Comparison of ENCODE assay signal across 12 cellular contexts in the genomic region with DNA sequence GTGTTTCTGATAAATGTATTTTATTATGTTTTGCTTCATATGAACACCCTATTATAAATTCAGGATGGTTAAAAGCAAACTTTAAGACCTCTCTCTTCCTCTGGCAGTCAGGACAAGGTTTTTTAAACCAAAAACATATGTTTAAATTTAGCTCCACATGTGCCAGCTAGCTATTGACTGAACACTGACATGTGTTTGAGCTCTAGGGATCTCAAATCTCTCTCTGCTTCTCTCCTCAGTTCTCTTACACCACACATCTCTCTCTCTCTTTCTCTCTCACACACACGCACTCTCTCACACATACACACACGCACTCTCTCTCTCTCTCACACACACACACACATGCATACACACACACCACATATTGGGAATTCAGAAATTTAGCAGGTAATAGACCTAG.
DNase-seq lines count a peak whose midpoint lies in the region; ATAC-seq, FAIRE-seq and TF ChIP-seq lines count a peak whose summit lies in the region.
"Had no signal": no experiment of that assay in that cellular context is flagged by ENCODE, and none has a peak within 500 bp of the region (broad histone marks: within the 10 kb centered on the region; RNA-seq: fewer than 3 reads in every experiment).

No MANE protein-coding gene starts in this region.

- TF ChIP-seq RAD21 in HepG2 (CRISPR knock-in tag; IDR thresholded peaks at IDR 0.05): no peak

- H3K4me3 ChIP-seq in HepG2 (replicated peaks in 1 of 3; ENCODE audit: insufficient read depth in 1 of 3, low read depth in 2 of 3, low read length in 3 of 3) (no peak overlapping the region), right lobe of liver (no peak overlapping the region)
- H3K4me3 ChIP-seq: BLaER1 had no signal

- in situ Hi-C loops in HepG2 (cut with HindIII; ENCODE audit: extremely low pct_ligation_motif_present, low pct_unique_long_range_greater_than_20kb): no loop called here

- no peaks in the 10 kb centered on the region for H3K27me3 ChIP-seq in HepG2 (ENCODE audit: control insufficient read depth in 1 of 2, insufficient read depth in 2 of 2, low read length in 2 of 2)
- no peaks in the 10 kb centered on the region for H3K27me3 ChIP-seq in right lobe of liver
- H3K27me3 ChIP-seq in CD4-positive, alpha-beta T cell (ENCODE audit: control insufficient read depth, insufficient read depth, low read length): no peaks in the 10 kb centered on the region
- H3K27me3 ChIP-seq: BLaER1 had no signal

- peak overlapping the region; percentile 21 for H3K4me3 Mint-ChIP-seq in glutamatergic neuron (ENCODE audit: unreplicated experiment)
- no peak overlapping the region for H3K4me3 Mint-ChIP-seq in stimulated activated memory B cell treated with anti-CD40 and anti-IgM and Interleukin-4, amounts not matched to agents 10 μg/mL and 1 μg/mL and 100 μg/mL, for 72 hours
- H3K4me3 Mint-ChIP-seq in CD4-positive, alpha-beta T cell: no peak overlapping the region

- no peak overlapping the region for H2AFZ ChIP-seq in HepG2 (ENCODE audit: low read length)

- H3K79me2 ChIP-seq in HepG2 (ENCODE audit: insufficient read depth, low read length): no peaks in the 10 kb centered on the region

- peaks cover 20% of the 10 kb centered on the region for H3K4me1 Mint-ChIP-seq in glutamatergic neuron (ENCODE audit: low read depth, unreplicated experiment)
- no peaks in the 10 kb centered on the region for H3K4me1 Mint-ChIP-seq in stimulated activated memory B cell treated with anti-CD40 and anti-IgM and Interleukin-4, amounts not matched to agents 10 μg/mL and 1 μg/mL and 100 μg/mL, for 72 hours
- no peaks in the 10 kb centered on the region for H3K4me1 Mint-ChIP-seq in CD4-positive, alpha-beta T cell (ENCODE audit: low read depth)

- no peak for FAIRE-seq in HepG2 (lab: Jason Lieb, UNC)
- no peak for FAIRE-seq in HTR-8/SVneo (lab: Jason Lieb, UNC)

- no peaks in the 10 kb centered on the region for H3K27me3 Mint-ChIP-seq in glutamatergic neuron (ENCODE audit: unreplicated experiment)
- H3K27me3 Mint-ChIP-seq in stimulated activated memory B cell treated with anti-CD40 and anti-IgM and Interleukin-4, amounts not matched to agents 10 μg/mL and 1 μg/mL and 100 μg/mL, for 72 hours: no peaks in the 10 kb centered on the region
- no peaks in the 10 kb centered on the region for H3K27me3 Mint-ChIP-seq in CD4-positive, alpha-beta T cell

- POLR2A ChIA-PET in HepG2 (lab: Yijun Ruan, JAX): no interaction called here
- POLR2A ChIA-PET in CD4-positive, alpha-beta T cell (lab: Charles Lee): no interaction called here

- no peak for TF ChIP-seq POLR2A in HepG2 (IDR thresholded peaks at IDR 0.05; ENCODE audit: insufficient read depth in 1 of 2, low read depth in 2 of 2, low read length in 2 of 2)
- TF ChIP-seq POLR2A in right lobe of liver (IDR thresholded peaks at IDR 0.05): no peak

- H3K27ac ChIP-seq in HepG2 (ENCODE audit: extremely low read length, insufficient read depth, low read length): no peak overlapping the region
- no peak overlapping the region for H3K27ac ChIP-seq in right lobe of liver
- peak overlapping the region; percentile 47; the same call in 1 of the 2 replicates for H3K27ac ChIP-seq in VCaP
- H3K27ac ChIP-seq in CD4-positive, alpha-beta T cell (ENCODE audit: low read depth, low read length): no peak overlapping the region
- H3K27ac ChIP-seq: BLaER1 had no signal

- DNase-seq in HepG2 (ENCODE audit: low spot score) (no peak), right lobe of liver (no peak), glutamatergic neuron (no peak), left colon (no peak), HTR-8/SVneo (ENCODE audit: insufficient read length, low spot score) (no peak)
- no peak for DNase-seq in CD4-positive, alpha-beta T cell
- DNase-seq: AML-193, GF-D8, HCEC 1CT had no signal

- no peaks in the 10 kb centered on the region for H4K20me1 ChIP-seq in HepG2 (ENCODE audit: insufficient read depth, low read length)
- H4K20me1 ChIP-seq: BLaER1 had no signal

- intact Hi-C loops in HepG2 (cut with micrococcal nuclease; ENCODE audit: unreplicated experiment): no loop called here
- intact Hi-C loops in right lobe of liver (cut with DNase I): no loop called here
- intact Hi-C loops in CD4-positive, alpha-beta T cell (cut with DNase I, micrococcal nuclease): no loop called here
- intact Hi-C loops in left colon (cut with DNase I, micrococcal nuclease): no loop called here

- TF ChIP-seq EP300 in HepG2 (IDR thresholded peaks at IDR 0.05; ENCODE audit: low read depth in 2 of 2, low read length in 2 of 2) (no peak), HepG2 (CRISPR knock-in tag; IDR thresholded peaks at IDR 0.05; ENCODE audit: borderline replicate concordance) (no peak)

- CTCF ChIA-PET in HepG2 (lab: Yijun Ruan, JAX; ENCODE audit: low intra/inter-chr PET ratio, low total read pairs): no interaction called here
- CTCF ChIA-PET in CD4-positive, alpha-beta T cell (lab: Charles Lee): interaction anchor here (0.6 kb wide), 1 partner anchor 978 kb away, joined by 3 read pairs; no protein-coding TSS in a partner anchor

- H3K9me3 ChIP-seq in HepG2 (ENCODE audit: low read length) (no peaks in the 10 kb centered on the region), right lobe of liver (no peaks in the 10 kb centered on the region)
- H3K9me3 ChIP-seq in CD4-positive, alpha-beta T cell (ENCODE audit: control insufficient read depth, low read length): no peaks in the 10 kb centered on the region
- H3K9me3 ChIP-seq: BLaER1 had no signal

- H3K27ac Mint-ChIP-seq in glutamatergic neuron (ENCODE audit: unreplicated experiment): peak overlapping the region; percentile 78
- no peak overlapping the region for H3K27ac Mint-ChIP-seq in stimulated activated memory B cell treated with anti-CD40 and anti-IgM and Interleukin-4, amounts not matched to agents 10 μg/mL and 1 μg/mL and 100 μg/mL, for 72 hours
- H3K27ac Mint-ChIP-seq in CD4-positive, alpha-beta T cell: no peak overlapping the region

- H3K9me3 Mint-ChIP-seq in glutamatergic neuron (ENCODE audit: unreplicated experiment): peaks cover 5% of the 10 kb centered on the region
- no peaks in the 10 kb centered on the region for H3K9me3 Mint-ChIP-seq in stimulated activated memory B cell treated with anti-CD40 and anti-IgM and Interleukin-4, amounts not matched to agents 10 μg/mL and 1 μg/mL and 100 μg/mL, for 72 hours
- no peaks in the 10 kb centered on the region for H3K9me3 Mint-ChIP-seq in CD4-positive, alpha-beta T cell

- no peaks in the 10 kb centered on the region for H3K4me1 ChIP-seq in HepG2 (ENCODE audit: insufficient read depth, low read length)
- no peaks in the 10 kb centered on the region for H3K4me1 ChIP-seq in right lobe of liver
- H3K4me1 ChIP-seq: BLaER1 had no signal

- no peak for TF ChIP-seq CTCF in HepG2 (CRISPR knock-in tag; IDR thresholded peaks at IDR 0.05)
- no peak for TF ChIP-seq CTCF in right lobe of liver (IDR thresholded peaks at IDR 0.05)
- TF ChIP-seq CTCF in VCaP (conservative IDR thresholded peaks at IDR 0.05): no peak
- no peak for TF ChIP-seq CTCF in glutamatergic neuron (IDR thresholded peaks at IDR 0.05; ENCODE audit: partially characterized antibody, unreplicated experiment)
- TF ChIP-seq CTCF in CD4-positive, alpha-beta T cell (IDR thresholded peaks at IDR 0.05): no peak

- ATAC-seq in HepG2: no peak
- ATAC-seq in right lobe of liver: no peak
- peak; percentile 31 for ATAC-seq in stimulated activated memory B cell treated with anti-CD40 and anti-IgM and Interleukin-4, amounts not matched to agents 10 μg/mL and 1 μg/mL and 100 μg/mL, for 72 hours
- no peak for ATAC-seq in CD4-positive, alpha-beta T cell (ENCODE audit: poor library complexity)
- ATAC-seq in left colon: no peak

- no peak overlapping the region for H3K4me2 ChIP-seq in HepG2 (ENCODE audit: low read depth, low read length)
- H3K4me2 ChIP-seq: BLaER1 had no signal

- no TSS peak for BruUV-seq in HepG2 (replicated peaks; lab: Mats Ljungman, UMichigan)

- H3K36me3 ChIP-seq in HepG2 (replicated peaks in 1 of 2; ENCODE audit: control insufficient read depth in 1 of 2, insufficient read depth in 2 of 2, low read length in 2 of 2) (no peaks in the 10 kb centered on the region), right lobe of liver (no peaks in the 10 kb centered on the region)
- H3K36me3 ChIP-seq: BLaER1 had no signal

- no peak overlapping the region for H3K9ac ChIP-seq in HepG2 (ENCODE audit: insufficient read depth, low read depth, low read length)
- H3K9ac ChIP-seq: BLaER1 had no signal

- WGBS in HepG2 (ENCODE audit: low lambda C conversion rate): 24% methylated on average over 2 of the region's 2 CpGs
- 80% methylated on average over 1 of the region's 2 CpGs for WGBS in right lobe of liver (ENCODE audit: insufficient coverage, low coverage, low lambda C conversion rate, missing lambda C conversion rate)

- no peaks in the 10 kb centered on the region for H3K36me3 Mint-ChIP-seq in glutamatergic neuron (ENCODE audit: unreplicated experiment)
- H3K36me3 Mint-ChIP-seq in stimulated activated memory B cell treated with anti-CD40 and anti-IgM and Interleukin-4, amounts not matched to agents 10 μg/mL and 1 μg/mL and 100 μg/mL, for 72 hours: peaks cover 5% of the 10 kb centered on the region
- peaks cover 10% of the 10 kb centered on the region for H3K36me3 Mint-ChIP-seq in CD4-positive, alpha-beta T cell (ENCODE audit: low read depth)

TF ChIP-seq in HepG2, 621 proteins besides CTCF, POLR2A, EP300 and RAD21:
- TF ChIP-seq NBN (conservative IDR thresholded peaks at IDR 0.05): no peak
- TF ChIP-seq, protein P1, sequence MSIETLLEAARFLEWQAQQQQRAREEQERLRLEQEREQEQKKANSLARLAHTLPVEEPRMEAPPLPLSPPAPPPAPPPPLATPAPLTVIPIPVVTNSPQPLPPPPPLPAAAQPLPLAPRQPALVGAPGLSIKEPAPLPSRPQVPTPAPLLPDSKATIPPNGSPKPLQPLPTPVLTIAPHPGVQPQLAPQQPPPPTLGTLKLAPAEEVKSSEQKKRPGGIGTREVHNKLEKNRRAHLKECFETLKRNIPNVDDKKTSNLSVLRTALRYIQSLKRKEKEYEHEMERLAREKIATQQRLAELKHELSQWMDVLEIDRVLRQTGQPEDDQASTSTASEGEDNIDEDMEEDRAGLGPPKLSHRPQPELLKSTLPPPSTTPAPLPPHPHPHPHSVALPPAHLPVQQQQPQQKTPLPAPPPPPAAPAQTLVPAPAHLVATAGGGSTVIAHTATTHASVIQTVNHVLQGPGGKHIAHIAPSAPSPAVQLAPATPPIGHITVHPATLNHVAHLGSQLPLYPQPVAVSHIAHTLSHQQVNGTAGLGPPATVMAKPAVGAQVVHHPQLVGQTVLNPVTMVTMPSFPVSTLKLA (IDR thresholded peaks at IDR 0.05): peak; percentile 81
TF ChIP-seq in HepG2: peak in this region for 1.
